17 cellular contexts compared by ENCODE assay signal in the genomic region with DNA sequence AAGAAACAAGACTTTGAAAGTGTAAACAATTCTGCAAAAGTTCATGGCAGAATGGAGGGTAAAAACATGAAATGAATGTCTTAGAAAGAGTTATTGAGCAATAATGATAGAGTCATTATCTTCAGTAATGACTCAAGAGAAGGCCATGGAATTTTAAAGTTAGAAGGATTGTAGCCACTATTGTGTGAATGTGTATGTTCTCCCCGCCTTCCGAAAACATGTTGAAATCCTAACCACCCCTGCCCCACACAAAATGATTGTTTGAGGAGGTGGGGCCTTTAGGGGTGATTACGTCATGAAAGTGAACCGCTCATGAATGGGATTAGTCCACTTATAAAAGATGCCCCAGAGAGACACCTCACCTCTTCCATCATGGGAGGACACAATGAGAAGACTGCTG.
"Had no signal": no experiment of that assay in that cellular context is flagged by ENCODE, and none has a peak within 500 bp of the region (broad histone marks: within the 10 kb centered on the region; RNA-seq: fewer than 3 reads in every experiment).

No MANE protein-coding gene starts in this region.

- H3K9ac ChIP-seq: neural progenitor cell had no signal

- H3K27ac Mint-ChIP-seq: activated B cell treated with CpG ODN at 0.5 μM for 24 hours; activated CD4-positive, alpha-beta T cell treated with anti-CD3 and anti-CD28 coated beads, Interleukin-2, amount 10 ng/mL, durations not matched to agents 24 days and 14 days; activated naive CD8-positive, alpha-beta T cell treated with anti-CD3 and anti-CD28 coated beads for 36 hours; activated T-helper 1 cell treated with anti-CD3 and anti-CD28 coated beads, Interleukin-12 subunit alpha, Interleukin-12 subunit beta, Interleukin-2, Interleukin-4 antibody, amounts not matched to agents 30 ng/mL and 10 ng/mL and 1 ng/mL, durations not matched to agents 14 hours and 24 hours and 36 hours; naive B cell; neural progenitor cell; stimulated activated naive B cell treated with anti-CD40 and anti-IgM and Interleukin-4, amounts not matched to agents 10 μg/mL and 1 μg/mL and 100 μg/mL, for 72 hours had no signal

- H3K4me3 Mint-ChIP-seq: activated B cell treated with CpG ODN at 0.5 μM for 24 hours; activated CD4-positive, alpha-beta T cell treated with anti-CD3 and anti-CD28 coated beads, Interleukin-2, amount 10 ng/mL, durations not matched to agents 24 days and 14 days; activated naive CD8-positive, alpha-beta T cell treated with anti-CD3 and anti-CD28 coated beads for 36 hours; activated T-helper 1 cell treated with anti-CD3 and anti-CD28 coated beads, Interleukin-12 subunit alpha, Interleukin-12 subunit beta, Interleukin-2, Interleukin-4 antibody, amounts not matched to agents 30 ng/mL and 10 ng/mL and 1 ng/mL, durations not matched to agents 14 hours and 24 hours and 36 hours; naive B cell; neural progenitor cell; stimulated activated naive B cell treated with anti-CD40 and anti-IgM and Interleukin-4, amounts not matched to agents 10 μg/mL and 1 μg/mL and 100 μg/mL, for 72 hours had no signal

- H3K4me2 ChIP-seq: neural progenitor cell had no signal

- H3K9me3 Mint-ChIP-seq: activated B cell treated with CpG ODN at 0.5 μM for 24 hours; activated CD4-positive, alpha-beta T cell treated with anti-CD3 and anti-CD28 coated beads, Interleukin-2, amount 10 ng/mL, durations not matched to agents 24 days and 14 days; activated T-helper 1 cell treated with anti-CD3 and anti-CD28 coated beads, Interleukin-12 subunit alpha, Interleukin-12 subunit beta, Interleukin-2, Interleukin-4 antibody, amounts not matched to agents 30 ng/mL and 10 ng/mL and 1 ng/mL, durations not matched to agents 14 hours and 24 hours and 36 hours; neural progenitor cell had no signal

- H3K36me3 Mint-ChIP-seq: activated naive CD8-positive, alpha-beta T cell treated with anti-CD3 and anti-CD28 coated beads for 36 hours; naive B cell; neural progenitor cell; stimulated activated naive B cell treated with anti-CD40 and anti-IgM and Interleukin-4, amounts not matched to agents 10 μg/mL and 1 μg/mL and 100 μg/mL, for 72 hours had no signal

- H3K4me1 Mint-ChIP-seq: activated B cell treated with CpG ODN at 0.5 μM for 24 hours, naive B cell, neural progenitor cell had no signal

- H3K4me1 ChIP-seq: neural progenitor cell, tibial nerve, vagina had no signal

- DNase-seq: activated B cell treated with CpG ODN at 0.5 μM for 24 hours; activated CD4-positive, alpha-beta T cell treated with anti-CD3 and anti-CD28 coated beads, Interleukin-2, amount 10 ng/mL, durations not matched to agents 24 days and 14 days; activated naive CD8-positive, alpha-beta T cell treated with anti-CD3 and anti-CD28 coated beads for 36 hours; anterior cingulate cortex; brain microvascular endothelial cell; dermis blood vessel endothelial cell; foreskin melanocyte; head of caudate nucleus; naive B cell; ovary; stimulated activated CD4-positive, alpha-beta T cell treated with anti-CD3 and anti-CD28 coated beads, Interleukin-2, amount 100 ng/mL, for 48 hours; stimulated activated naive B cell treated with anti-CD40 and anti-IgM and Interleukin-4, amounts not matched to agents 10 μg/mL and 1 μg/mL and 100 μg/mL, for 72 hours; T-helper 2 cell had no signal

- H3K27me3 ChIP-seq: brain microvascular endothelial cell, neural progenitor cell, ovary, tibial nerve, vagina had no signal

- H3K27ac ChIP-seq: brain microvascular endothelial cell, neural progenitor cell, ovary, tibial nerve, vagina had no signal

- H2AFZ ChIP-seq: neural progenitor cell had no signal

- H3K9me3 ChIP-seq: ovary, tibial nerve, vagina had no signal

- H3K4me3 ChIP-seq: neural progenitor cell, ovary, tibial nerve, vagina had no signal
